Comparison of ENCODE assay signal across 1 cellular context in genomic region chr9:128370752-128371621, GRCh38.
TF ChIP-seq lines count a peak whose summit lies in the region.

URM1 (plus strand) TSS chr9:128371374; CDS start chr9:128371381, 7 bp downstream.

TF ChIP-seq in HEK293, 187 proteins besides CTCF, POLR2A, EP300 and RAD21 (continued from another document):
- TF ChIP-seq ZNF280C (tag by site-specific recombination; IDR thresholded peaks at IDR 0.05) (no peak), ZBTB26 (tag by site-specific recombination; optimal IDR thresholded peaks at IDR 0.05) (peak; percentile 53), ZNF558 (tag by site-specific recombination; IDR thresholded peaks at IDR 0.05) (no peak), HOXC10 (CRISPR knock-in tag; IDR thresholded peaks at IDR 0.05) (no peak), ZNF707 (tag by site-specific recombination; IDR thresholded peaks at IDR 0.05) (no peak), ZNF549 (tag by site-specific recombination; IDR thresholded peaks at IDR 0.05) (no peak), ZNF169 (tag by site-specific recombination; IDR thresholded peaks at IDR 0.05) (no peak), ZNF148 (tag by site-specific recombination; IDR thresholded peaks at IDR 0.05; ENCODE audit: borderline replicate concordance) (no peak), ZNF488 (tag by site-specific recombination; IDR thresholded peaks at IDR 0.05) (no peak), ZNF184 (tag by site-specific recombination; IDR thresholded peaks at IDR 0.05) (no peak), ZNF629 (tag by site-specific recombination; IDR thresholded peaks at IDR 0.05) (peak; percentile 40; the same call in 1 of the 2 replicates), SALL2 (tag by site-specific recombination; IDR thresholded peaks at IDR 0.05; ENCODE audit: borderline replicate concordance) (no peak), ZNF175 (tag by site-specific recombination; IDR thresholded peaks at IDR 0.05) (no peak), ZNF449 (tag by site-specific recombination; IDR thresholded peaks at IDR 0.05) (no peak), ZNF621 (tag by site-specific recombination; IDR thresholded peaks at IDR 0.05) (no peak), ZNF704 (tag by site-specific recombination; IDR thresholded peaks at IDR 0.05) (no peak), PATZ1 (tag by site-specific recombination; IDR thresholded peaks at IDR 0.05) (peak; percentile 66; the same call in 1 of the 2 replicates), ZNF555 (tag by site-specific recombination; conservative IDR thresholded peaks at IDR 0.05) (no peak), ZSCAN16 (tag by site-specific recombination; IDR thresholded peaks at IDR 0.05) (no peak), ZNF510 (tag by site-specific recombination; IDR thresholded peaks at IDR 0.05; ENCODE audit: insufficient replicate concordance) (no peak), HOXD13 (CRISPR knock-in tag; IDR thresholded peaks at IDR 0.05; ENCODE audit: borderline replicate concordance) (no peak), REST (tag by site-specific recombination; IDR thresholded peaks at IDR 0.05) (0 out of 2 replicates have a peak, but pooled peaks have one; percentile 18), SCRT2 (tag by site-specific recombination; IDR thresholded peaks at IDR 0.05) (no peak), ZSCAN5A (tag by site-specific recombination; IDR thresholded peaks at IDR 0.05) (no peak), TSHZ1 (tag by site-specific recombination; IDR thresholded peaks at IDR 0.05; ENCODE audit: borderline replicate concordance) (no peak), YY2 (tag by site-specific recombination; IDR thresholded peaks at IDR 0.05) (peak; percentile 82), ZNF529 (tag by site-specific recombination; IDR thresholded peaks at IDR 0.05; ENCODE audit: insufficient replicate concordance) (no peak), ZFP3 (tag by site-specific recombination; IDR thresholded peaks at IDR 0.05; ENCODE audit: low read depth) (no peak), ZNF596 (tag by site-specific recombination; IDR thresholded peaks at IDR 0.05) (no peak), ZBTB48 (tag by site-specific recombination; IDR thresholded peaks at IDR 0.05) (peak; percentile 9; the same call in 1 of the 2 replicates), ZNF16 (tag by site-specific recombination; IDR thresholded peaks at IDR 0.05; ENCODE audit: low read depth) (no peak), KLF16 (tag by site-specific recombination; IDR thresholded peaks at IDR 0.05) (no peak; the same call in 1 of the 2 replicates), ZNF239 (tag by site-specific recombination; IDR thresholded peaks at IDR 0.05) (no peak), ZNF404 (tag by site-specific recombination; IDR thresholded peaks at IDR 0.05) (no peak), ZNF114 (tag by site-specific recombination; IDR thresholded peaks at IDR 0.05) (no peak)
